In the genomic region with DNA sequence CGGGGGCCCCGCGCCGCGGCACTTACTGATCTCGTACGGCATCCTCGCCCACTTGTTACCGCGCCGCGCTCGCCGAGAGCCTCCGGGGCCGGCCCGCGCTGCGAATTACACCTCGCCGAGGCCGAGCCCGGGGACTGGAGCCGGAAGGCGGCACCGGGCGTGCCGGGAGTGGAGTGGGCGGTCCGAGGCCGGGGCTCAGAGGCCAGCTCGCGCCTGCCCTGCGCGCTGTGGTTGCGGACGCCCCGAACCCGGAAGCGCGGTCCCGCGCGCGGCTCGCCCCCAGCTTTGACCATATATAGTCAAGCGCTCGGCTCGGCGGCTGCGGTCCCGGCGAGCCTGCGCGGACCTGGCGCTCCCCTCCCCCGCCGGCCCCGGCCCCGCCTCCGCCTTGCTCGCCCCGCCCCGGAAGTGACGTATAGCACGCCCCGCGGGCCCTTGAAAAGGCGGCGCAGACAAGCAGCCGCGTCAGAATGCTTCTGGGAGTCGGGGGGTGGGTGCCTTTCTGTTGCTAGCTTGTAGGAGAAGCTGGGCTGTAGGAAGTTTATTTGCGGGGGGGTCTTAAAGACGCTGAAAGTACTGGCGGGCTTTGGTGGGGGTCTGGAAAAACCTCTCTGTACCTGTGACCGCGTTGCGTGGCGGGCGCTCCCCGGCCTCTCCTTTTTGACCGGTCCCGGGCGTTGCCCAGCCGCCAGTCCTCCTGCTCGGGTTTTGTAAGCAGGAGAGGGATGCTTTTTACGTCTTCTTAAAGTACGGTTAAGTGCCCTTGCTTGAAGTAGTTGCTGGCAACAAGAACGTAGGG, we compare ENCODE assay signal across 8 cellular contexts. TPM values are rescaled to one million over a fixed set of nuclear protein-coding genes. Genes with fewer than 3 reads are reported as not detected.
DNase-seq lines count a peak whose midpoint lies in the region; ATAC-seq and TF ChIP-seq lines count a peak whose summit lies in the region.

A gene with protein sequence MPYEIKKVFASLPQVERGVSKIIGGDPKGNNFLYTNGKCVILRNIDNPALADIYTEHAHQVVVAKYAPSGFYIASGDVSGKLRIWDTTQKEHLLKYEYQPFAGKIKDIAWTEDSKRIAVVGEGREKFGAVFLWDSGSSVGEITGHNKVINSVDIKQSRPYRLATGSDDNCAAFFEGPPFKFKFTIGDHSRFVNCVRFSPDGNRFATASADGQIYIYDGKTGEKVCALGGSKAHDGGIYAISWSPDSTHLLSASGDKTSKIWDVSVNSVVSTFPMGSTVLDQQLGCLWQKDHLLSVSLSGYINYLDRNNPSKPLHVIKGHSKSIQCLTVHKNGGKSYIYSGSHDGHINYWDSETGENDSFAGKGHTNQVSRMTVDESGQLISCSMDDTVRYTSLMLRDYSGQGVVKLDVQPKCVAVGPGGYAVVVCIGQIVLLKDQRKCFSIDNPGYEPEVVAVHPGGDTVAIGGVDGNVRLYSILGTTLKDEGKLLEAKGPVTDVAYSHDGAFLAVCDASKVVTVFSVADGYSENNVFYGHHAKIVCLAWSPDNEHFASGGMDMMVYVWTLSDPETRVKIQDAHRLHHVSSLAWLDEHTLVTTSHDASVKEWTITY (minus strand): TSS at position 175 of the 799 bp plus-strand sequence. CDS start 133 bp downstream, at position 42.

- H3K9me3 Mint-ChIP-seq in activated B cell treated with CpG ODN at 0.5 μM for 24 hours (no peaks in the 10 kb centered on the region), immature natural killer cell (no peaks in the 10 kb centered on the region)

- peak within 1 kb of the TSS; percentile 98 for H3K27ac Mint-ChIP-seq in activated B cell treated with CpG ODN at 0.5 μM for 24 hours
- peak within 1 kb of the TSS; percentile 94 to 99 (median 98) for H3K27ac Mint-ChIP-seq in immature natural killer cell

- no peak for TF ChIP-seq CTCF in activated B cell treated with CpG ODN at 0.5 μM for 24 hours (IDR thresholded peaks at IDR 0.05)
- no peak for TF ChIP-seq CTCF in cardiac fibroblast (IDR thresholded peaks at IDR 0.05; ENCODE audit: low read depth, low read length)

- peak within 1 kb of the TSS; percentile 86 to 89 for H3K4me3 ChIP-seq in cardiac fibroblast (replicated peaks in 1 of 2; ENCODE audit: low read depth in 2 of 2, low read length in 2 of 2)

- H3K27me3 Mint-ChIP-seq in activated B cell treated with CpG ODN at 0.5 μM for 24 hours (no peaks in the 10 kb centered on the region), immature natural killer cell (ENCODE audit: low read depth in 3 of 3) (peaks cover 11 to 15% (median 15%) of the 10 kb centered on the region in 3 donors)

- DNase-seq in AG08395 (ENCODE audit: low spot score): peak; percentile 97
- peak; percentile 73 for DNase-seq in NCI-H2227 treated with DMSO at 0.1 percent for 48 hours (lab: John Stamatoyannopoulos, UW)
- peak; percentile 90 for DNase-seq in activated B cell treated with CpG ODN at 0.5 μM for 24 hours
- peak; percentile 95 to 98 for DNase-seq in cardiac fibroblast (ENCODE audit: low read depth in 2 of 2)
- peak; percentile 94 to 96 (median 96) for DNase-seq in immature natural killer cell
- peak; percentile 93 for DNase-seq in smooth muscle cell of the brain vasculature (ENCODE audit: low read depth, low spot score)

- H3K36me3 Mint-ChIP-seq in activated B cell treated with CpG ODN at 0.5 μM for 24 hours (ENCODE audit: low read depth): peaks cover 43% of the 10 kb centered on the region
- peaks cover 0 to 28% (median 10%) of the 10 kb centered on the region in 3 donors for H3K36me3 Mint-ChIP-seq in immature natural killer cell

- ATAC-seq in GM18909 (IDR thresholded peaks at IDR 0.05; ENCODE audit: poor library complexity, unreplicated experiment): peak; percentile 88
- ATAC-seq in HG03159 (IDR thresholded peaks at IDR 0.05; ENCODE audit: unreplicated experiment): peak; percentile 89
- ATAC-seq in activated B cell treated with CpG ODN at 0.5 μM for 24 hours (ENCODE audit: low read depth): peak; percentile 86

- POLR2A ChIA-PET in activated B cell treated with CpG ODN at 0.5 μM for 24 hours (lab: Charles Lee): interaction anchor here (0.6 to 3.4 kb wide), 26 partner anchors 9 to 1916 kb away, joined by 3 to 48 read pairs (median 7); a partner anchor contains a TSS

- peaks cover 62% of the 10 kb centered on the region for H3K4me1 Mint-ChIP-seq in activated B cell treated with CpG ODN at 0.5 μM for 24 hours
- peaks cover 48 to 58% of the 10 kb centered on the region in 2 donors for H3K4me1 Mint-ChIP-seq in immature natural killer cell

- CTCF ChIA-PET in activated B cell treated with CpG ODN at 0.5 μM for 24 hours (lab: Charles Lee): interaction anchor here (0.9 to 1.9 kb wide), 3 partner anchors 21 to 103 kb away, joined by 3 to 4 read pairs (median 3); no protein-coding TSS in a partner anchor

- H3K4me3 Mint-ChIP-seq in activated B cell treated with CpG ODN at 0.5 μM for 24 hours (peak within 1 kb of the TSS; percentile 91), immature natural killer cell (peak within 1 kb of the TSS; percentile 93 to 95 (median 94))

- intact Hi-C loops in activated B cell treated with CpG ODN at 0.5 μM for 24 hours (cut with micrococcal nuclease): loop anchor here (1.0 to 2.0 kb wide), 6 partner anchors 21 to 1312 kb away; a partner anchor contains a TSS

RNA-seq across cellular contexts. Expression of the gene that starts here (rescaled TPM):
- 337 and 348 TPM in 2 replicates for total RNA-seq in activated B cell treated with CpG ODN at 0.5 μM for 24 hours
- polyA plus RNA-seq in immature natural killer cell: 100 to 1,000 TPM; 339 to 509 (median 401) TPM

Comparison
In these comparisons a context has a peak if more than half of its experiments do, and no peak if none do; other contexts are left out.
1. Peak in every context shown above with its lines: DNase-seq, ATAC-seq and H3K4me3 ChIP-seq.